Comparison of ENCODE assay signal across 8 cellular contexts in the genomic region with DNA sequence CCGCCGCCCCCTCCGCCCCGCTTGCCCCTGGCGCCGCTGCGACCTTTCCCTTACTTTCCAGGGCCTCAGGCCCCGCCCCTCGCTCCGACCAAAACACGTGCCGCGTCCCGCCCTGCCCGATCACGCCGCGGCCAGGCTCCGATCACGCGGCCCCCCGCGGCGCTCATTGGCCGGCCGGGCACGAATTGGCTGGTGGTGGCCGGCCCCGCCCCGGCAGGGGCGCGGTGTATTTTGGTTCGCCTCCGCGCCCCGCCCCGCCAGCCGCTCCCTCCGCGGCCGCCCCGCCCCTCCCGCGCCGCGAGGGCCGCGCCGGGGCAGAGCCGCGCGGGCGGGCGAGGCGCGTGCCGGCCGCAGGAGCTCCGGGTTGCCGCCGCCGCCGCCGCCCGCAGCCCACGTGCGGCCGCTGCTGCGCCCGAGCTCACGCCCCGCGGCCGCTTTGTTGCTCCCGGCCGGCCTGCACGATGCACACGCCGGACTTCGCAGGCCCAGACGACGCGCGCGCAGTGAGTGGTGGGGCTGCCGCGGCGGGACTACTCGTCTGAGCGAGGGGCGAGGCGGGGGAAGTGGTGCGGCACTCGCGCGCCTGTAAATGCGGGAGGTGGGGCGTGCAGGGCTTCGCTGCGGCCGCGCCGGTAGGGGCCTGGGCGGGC. TPM values are rescaled to one million over a fixed set of nuclear protein-coding genes. Genes with fewer than 3 reads are reported as not detected.
DNase-seq lines count a peak whose midpoint lies in the region; ATAC-seq, FAIRE-seq and TF ChIP-seq lines count a peak whose summit lies in the region.

KLF11 (plus strand) TSS at position 295 of the 650 bp plus-strand sequence; CDS start at position 462, 167 bp downstream.

- peak within 1 kb of the TSS; percentile 87 for H2AFZ ChIP-seq in astrocyte (ENCODE audit: low read depth, low read length)

- peak within 1 kb of the TSS; percentile 92 for H3K4me2 ChIP-seq in astrocyte (ENCODE audit: low read length)

- H3K27me3 ChIP-seq in astrocyte (ENCODE audit: insufficient read depth, low read length) (peaks cover 2% of the 10 kb centered on the region), rectal smooth muscle tissue (ENCODE audit: control insufficient read depth, insufficient read depth, low read length) (no peaks in the 10 kb centered on the region)

- H4K20me1 ChIP-seq in astrocyte (ENCODE audit: insufficient read depth, low read length), result no peaks in the 10 kb centered on the region

- H3K27me3 Mint-ChIP-seq in astrocyte (ENCODE audit: low read depth, unreplicated experiment), result peaks cover 18% of the 10 kb centered on the region

- peak; percentile 79 for ATAC-seq in HG02642 (IDR thresholded peaks at IDR 0.05; ENCODE audit: poor library complexity, unreplicated experiment)

- H3K4me3 ChIP-seq in astrocyte (ENCODE audit: insufficient read depth, low read depth, low read length) (peak within 1 kb of the TSS; percentile 51), rectal smooth muscle tissue (ENCODE audit: low read length) (peak within 1 kb of the TSS; percentile 80), urinary bladder (ENCODE audit: low read depth, low read length) (peak within 1 kb of the TSS; percentile 82)

- WGBS in urinary bladder, result under 1% methylated on average over 97 of the region's 104 CpGs

- POLR2A ChIA-PET in GM10248 (lab: Yijun Ruan, JAX), result interaction anchor here (1.4 kb wide), 1 partner anchor 200 kb away, joined by 3 read pairs; the partner anchor contains the start of gene TAF1B

- no peaks in the 10 kb centered on the region for H3K4me1 Mint-ChIP-seq in astrocyte (ENCODE audit: low read depth, unreplicated experiment)

- H3K4me1 ChIP-seq in astrocyte (ENCODE audit: insufficient read depth, low read length) (peaks cover 7% of the 10 kb centered on the region), rectal smooth muscle tissue (ENCODE audit: control insufficient read depth, insufficient read depth, low read length) (peaks cover 37% of the 10 kb centered on the region), urinary bladder (ENCODE audit: insufficient read depth) (no peaks in the 10 kb centered on the region)

- H3K27ac Mint-ChIP-seq in astrocyte (ENCODE audit: unreplicated experiment), result peak within 1 kb of the TSS; percentile 98

- DNase-seq in GM10248 (ENCODE audit: extremely low spot score), result peak; percentile 88
- DNase-seq in NCI-H1436 (lab: John Stamatoyannopoulos, UW), result peak; percentile 64
- peak; percentile 75 for DNase-seq in T-helper 22 cell (ENCODE audit: low read depth)
- DNase-seq in astrocyte (ENCODE audit: low read depth), result peak; percentile 65
- peak; percentile 97 for DNase-seq in hepatic stellate cell (ENCODE audit: low spot score)

- FAIRE-seq in astrocyte (lab: Jason Lieb, UNC), result no peak

- no peaks in the 10 kb centered on the region for H3K36me3 ChIP-seq in astrocyte (ENCODE audit: insufficient read depth, low read length)
- peaks cover 13% of the 10 kb centered on the region for H3K36me3 ChIP-seq in rectal smooth muscle tissue (ENCODE audit: control insufficient read depth, insufficient read depth, low read length)
- H3K36me3 ChIP-seq in urinary bladder (ENCODE audit: insufficient read depth), result peaks cover 3% of the 10 kb centered on the region

- peak within 1 kb of the TSS; percentile 83 for H3K4me3 Mint-ChIP-seq in astrocyte (ENCODE audit: unreplicated experiment)

- H3K27ac ChIP-seq in astrocyte (ENCODE audit: low read depth, low read length), result no peak within 1 kb of the TSS
- peak within 1 kb of the TSS; percentile 97 for H3K27ac ChIP-seq in rectal smooth muscle tissue (ENCODE audit: low read depth, low read length)
- peak within 1 kb of the TSS; percentile 95 for H3K27ac ChIP-seq in urinary bladder (ENCODE audit: low read depth)

- H3K9me3 ChIP-seq in astrocyte (ENCODE audit: insufficient read depth, low read depth, low read length), result no peaks in the 10 kb centered on the region

- H3K9me3 Mint-ChIP-seq in astrocyte (ENCODE audit: unreplicated experiment), result peaks cover 2% of the 10 kb centered on the region

- CTCF ChIA-PET in GM10248 (lab: Yijun Ruan, JAX), result interaction anchor here (0.9 to 11.3 kb wide), 3 partner anchors 28 to 229 kb away, joined by 4 to 74 read pairs (median 13); no protein-coding TSS in a partner anchor

- TF ChIP-seq CTCF in GM10248 (IDR thresholded peaks at IDR 0.05; ENCODE audit: control extremely low read depth, extremely low read depth, low read depth, missing control alignments), result no peak
- TF ChIP-seq CTCF in astrocyte (IDR thresholded peaks at IDR 0.05; ENCODE audit: insufficient read depth, low read depth, low read length), result no peak

- H3K36me3 Mint-ChIP-seq in astrocyte (ENCODE audit: low read depth, unreplicated experiment), result peaks cover 10% of the 10 kb centered on the region

- H3K9ac ChIP-seq in astrocyte (ENCODE audit: low read length), result peak within 1 kb of the TSS; percentile 65
- H3K9ac ChIP-seq in rectal smooth muscle tissue (ENCODE audit: low read length), result peak within 1 kb of the TSS; percentile 77

- H3K79me2 ChIP-seq in astrocyte (ENCODE audit: insufficient read depth, low read length), result no peaks in the 10 kb centered on the region

RNA-seq across cellular contexts. Expression of gene KLF11, which starts in this region (rescaled TPM):
- total RNA-seq in astrocyte, result 9.6 and 9.8 TPM in 2 replicates
- total RNA-seq in urinary bladder, result 17.7 TPM
- polyA plus RNA-seq in urinary bladder, result 20.7 TPM
